8 cellular contexts compared by ENCODE assay signal in the genomic region with DNA sequence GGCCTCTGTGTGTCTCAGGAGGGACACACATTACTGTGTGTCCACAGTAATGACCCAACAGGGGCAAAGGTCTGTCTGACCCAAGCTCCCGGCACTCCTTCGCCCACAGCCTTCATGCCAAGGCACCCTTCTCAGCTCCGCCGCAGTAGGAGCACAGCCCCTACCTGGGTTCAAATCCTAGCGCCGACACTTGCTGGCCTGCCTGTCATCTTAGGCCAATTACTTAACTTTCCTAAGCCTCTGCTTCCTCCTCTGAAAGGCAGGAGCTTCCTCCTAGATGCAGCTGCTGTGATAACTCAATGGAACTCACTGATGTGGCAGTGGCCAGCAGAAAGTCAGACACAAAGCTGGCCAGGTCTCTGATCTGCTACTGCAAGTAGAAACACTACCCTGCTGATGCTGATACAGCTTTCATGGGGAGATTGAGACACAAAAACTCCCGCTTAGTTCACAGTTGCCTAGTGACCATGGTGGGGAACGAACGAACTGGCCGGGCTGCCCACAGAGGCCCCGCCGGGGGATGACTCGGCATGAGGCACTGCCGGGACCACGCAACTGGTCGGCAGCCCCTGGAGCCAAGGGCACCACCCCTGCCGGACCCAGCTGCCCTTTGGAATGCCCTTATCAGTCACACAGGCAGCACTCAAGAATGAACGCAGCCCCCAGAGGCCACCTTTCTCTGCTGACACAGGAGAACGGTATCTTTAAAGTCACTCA. TPM values are rescaled to one million over a fixed set of nuclear protein-coding genes. Genes with fewer than 3 reads are reported as not detected.
DNase-seq lines count a peak whose midpoint lies in the region; ATAC-seq and TF ChIP-seq lines count a peak whose summit lies in the region.

No MANE protein-coding gene starts in this region.

- intact Hi-C loops in A673 (cut with micrococcal nuclease; ENCODE audit: unreplicated experiment) = no loop called here

- H3K27me3 ChIP-seq in A673 (replicated peaks; ENCODE audit: insufficient read depth, low read depth, low read length, poor library complexity) (no peaks in the 10 kb centered on the region), layer of hippocampus (ENCODE audit: control insufficient read depth, insufficient read depth, low read length) (no peaks in the 10 kb centered on the region), suprapubic skin (no peaks in the 10 kb centered on the region)

- POLR2A ChIA-PET in A673 (lab: Charles Lee; ENCODE audit: low non-redundant PET) = no interaction called here

- H3K27ac ChIP-seq in A673 (ENCODE audit: low read depth, low read length, poor library complexity, severe bottlenecking) = peak overlapping the region; percentile 22
- H3K27ac ChIP-seq in angular gyrus (ENCODE audit: low read depth, low read length) = peak overlapping the region; percentile 79
- peak overlapping the region; percentile 53 for H3K27ac ChIP-seq in layer of hippocampus (ENCODE audit: low read depth, low read length)
- peak overlapping the region; percentile 67 for H3K27ac ChIP-seq in suprapubic skin

- H3K9me3 ChIP-seq in A673 (ENCODE audit: low read depth, low read length, poor library complexity, severe bottlenecking) (no peaks in the 10 kb centered on the region), suprapubic skin (no peaks in the 10 kb centered on the region)

- peaks cover 14% of the 10 kb centered on the region for H3K36me3 ChIP-seq in A673 (ENCODE audit: insufficient read depth, low read length, poor library complexity, severe bottlenecking)
- peaks cover 31% of the 10 kb centered on the region for H3K36me3 ChIP-seq in suprapubic skin

- DNase-seq in A673 (ENCODE audit: low spot score) = no peak
- DNase-seq in HuH-7 (ENCODE audit: low spot score) = peak; percentile 60
- no peak for DNase-seq in suprapubic skin (ENCODE audit: low spot score in 2 of 2)

- no peak for TF ChIP-seq POLR2A in suprapubic skin (IDR thresholded peaks at IDR 0.05)

- peaks cover 8% of the 10 kb centered on the region for H3K4me1 ChIP-seq in A673 (ENCODE audit: insufficient read depth, low read length, poor library complexity, severe bottlenecking)
- peaks cover 77% of the 10 kb centered on the region for H3K4me1 ChIP-seq in suprapubic skin

- WGBS in suprapubic skin = 75% methylated on average over 7 of the region's 19 CpGs

- CTCF ChIA-PET in A673 (lab: Charles Lee) = interaction anchor here (1.2 kb wide), 1 partner anchor 23 kb away, joined by 3 read pairs; no protein-coding TSS in a partner anchor

- H3K4me3 ChIP-seq in A673 (ENCODE audit: low read depth, low read length, poor library complexity, severe bottlenecking) (no peak overlapping the region), suprapubic skin (peak overlapping the region; percentile 1)

- ATAC-seq in activated CD4-positive, CD25-positive, alpha-beta regulatory T cell treated with anti-CD3 and anti-CD28 coated beads, Interleukin-2, amount 50 U/mL, for 24 hours = no peak
- ATAC-seq in GM19452 (IDR thresholded peaks at IDR 0.05; ENCODE audit: unreplicated experiment) = no peak
- no peak for ATAC-seq in HG03039 (IDR thresholded peaks at IDR 0.05; ENCODE audit: unreplicated experiment)

- no peak for TF ChIP-seq CTCF in A673 (conservative IDR thresholded peaks at IDR 0.05; ENCODE audit: low read depth, low read length)
- TF ChIP-seq CTCF in suprapubic skin (IDR thresholded peaks at IDR 0.05) = no peak

- TF ChIP-seq EP300 in suprapubic skin (IDR thresholded peaks at IDR 0.05) = no peak

- BruUV-seq in A673 (replicated peaks; lab: Mats Ljungman, UMichigan) = no TSS peak

RNA-seq across cellular contexts. Expression of gene EHD1, which starts 8.1 kb away (rescaled TPM):
- 53.3 and 63.1 TPM in 2 replicates for total RNA-seq in A673 (2021)
- total RNA-seq in suprapubic skin = 10 to 100 TPM; 47.8 to 85.4 (median 76.8) TPM

RNA-seq across cellular contexts. Expression of gene CDC42BPG, which starts 25.9 kb away (rescaled TPM):
- total RNA-seq in A673 (2021) (4.6 and 6.6 TPM in 2 replicates), suprapubic skin (10 to 100 TPM; 42.2 to 64.9 (median 61.1) TPM)

RNA-seq across cellular contexts. Expression of gene ATG2A, which starts 46.7 kb away (rescaled TPM):
- total RNA-seq in A673 (2021) = 28.6 and 29.6 TPM in 2 replicates
- 10 to 100 TPM; 69.5 to 82.2 (median 76.0) TPM for total RNA-seq in suprapubic skin

RNA-seq across cellular contexts. Expression of gene PPP2R5B, which starts 54.2 kb away (rescaled TPM):
- total RNA-seq in A673 (2021) (16.1 and 17.2 TPM in 2 replicates), suprapubic skin (10 to 100 TPM; 20.1 to 38.3 (median 27.3) TPM)

RNA-seq across cellular contexts. Expression of gene MEN1, which starts 60.0 kb away (rescaled TPM):
- total RNA-seq in A673 (2021) = 45.7 and 49.2 TPM in 2 replicates
- total RNA-seq in suprapubic skin = 10 to 100 TPM; 26.9 to 46.6 (median 36.1) TPM

Comparison
In these comparisons a context has a peak if more than half of its experiments do, and no peak if none do; other contexts are left out.
1. H3K27ac ChIP-seq: peak in every context shown above with its lines; median percentile 79 in angular gyrus; 67 in suprapubic skin; 53 in layer of hippocampus; 22 in A673.